Comparison of ENCODE assay signal across 10 cellular contexts in the genomic region with DNA sequence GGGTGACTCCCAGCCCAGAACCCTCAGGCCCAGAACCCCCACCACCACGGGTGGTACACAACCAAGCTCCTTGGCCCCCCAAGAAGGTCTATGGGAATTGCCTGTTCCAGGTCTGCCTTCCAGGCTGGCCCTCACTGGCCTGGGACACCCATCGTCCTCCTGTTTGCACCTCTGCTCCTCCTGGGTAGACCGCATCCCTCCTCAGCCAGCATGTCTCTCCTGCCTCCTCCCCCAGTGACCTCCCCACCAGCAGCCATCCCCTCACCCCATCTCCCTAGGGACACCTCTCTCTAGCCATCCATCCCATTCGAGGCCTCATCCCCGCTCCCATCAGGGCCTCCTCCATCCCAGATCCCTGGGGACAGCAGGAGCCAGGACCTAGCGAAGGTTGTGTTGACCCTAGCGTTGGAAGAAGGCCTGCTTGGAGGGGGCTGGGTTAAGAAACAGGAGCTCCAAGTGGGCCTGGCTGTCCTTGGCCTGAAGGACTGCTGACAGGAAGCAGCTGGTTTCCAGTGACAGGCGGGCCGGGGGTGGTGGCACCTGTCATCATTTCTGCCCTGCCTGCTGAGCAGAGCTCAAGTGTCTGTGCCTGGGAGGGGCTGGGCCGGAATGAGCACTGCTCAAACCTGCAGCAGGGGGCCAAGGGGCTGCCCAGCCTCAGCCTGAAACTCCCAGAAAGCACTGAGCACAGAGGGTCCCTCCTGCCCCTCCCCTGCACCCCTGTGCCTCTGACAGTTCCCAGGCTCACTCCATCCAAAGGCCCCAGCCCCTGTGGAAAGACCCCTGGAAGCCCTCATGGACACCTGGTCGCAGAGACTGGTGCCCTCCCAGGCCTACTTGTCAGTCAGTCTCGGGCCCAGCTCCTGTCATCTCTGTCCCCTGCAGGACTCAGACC.
DNase-seq lines count a peak whose midpoint lies in the region; ATAC-seq and TF ChIP-seq lines count a peak whose summit lies in the region.
"Had no signal": no experiment of that assay in that cellular context is flagged by ENCODE, and none has a peak within 500 bp of the region (broad histone marks: within the 10 kb centered on the region; RNA-seq: fewer than 3 reads in every experiment).

No MANE protein-coding gene starts in this region.

- TF ChIP-seq CTCF in IMR-90 (conservative IDR thresholded peaks at IDR 0.05; ENCODE audit: low read depth, low read length) (no peak), esophagus squamous epithelium (IDR thresholded peaks at IDR 0.05) (no peak), progenitor cell of endocrine pancreas (IDR thresholded peaks at IDR 0.05; ENCODE audit: unreplicated experiment) (no peak)

- H3K4me1 ChIP-seq in IMR-90 (ENCODE audit: control insufficient read depth, insufficient read depth, low read length) (peaks cover 12% of the 10 kb centered on the region), esophagus squamous epithelium (peaks cover 37 to 56% (median 44%) of the 10 kb centered on the region in 3 donors)

- H3K56ac ChIP-seq in IMR-90 (ENCODE audit: extremely low read depth, insufficient read depth, low read length): no peak overlapping the region

- peaks cover 2% of the 10 kb centered on the region for H3K4me1 Mint-ChIP-seq in progenitor cell of endocrine pancreas (ENCODE audit: low read depth)
- H3K4me1 Mint-ChIP-seq: activated naive CD4-positive, alpha-beta T cell treated with anti-CD3 and anti-CD28 coated beads, Interleukin-2, amount 50 U/mL, for 24 hours; IgD-negative memory B cell had no signal

- H4K91ac ChIP-seq in IMR-90 (ENCODE audit: insufficient read depth, low read depth, low read length): peak overlapping the region; percentile 16; the same call in 1 of the 2 replicates

- no peaks in the 10 kb centered on the region for H3K36me3 ChIP-seq in IMR-90 (ENCODE audit: control insufficient read depth, insufficient read depth, low read length)
- no peaks in the 10 kb centered on the region for H3K36me3 ChIP-seq in esophagus squamous epithelium

- in situ Hi-C loops in IMR-90 (cut with MboI; ENCODE audit: low sequenced_read_pairs): no loop called here

- dilution Hi-C loops in IMR-90 (cut with HindIII; ENCODE audit: low sequenced_read_pairs, unreplicated experiment): no loop called here

- H4K8ac ChIP-seq in IMR-90 (ENCODE audit: low read depth in 2 of 2, low read length in 2 of 2): no peak overlapping the region; a peak in 1 of 4 replicates

- TF ChIP-seq POLR2A in IMR-90 (IDR thresholded peaks at IDR 0.05; ENCODE audit: low read depth, low read length) (no peak), esophagus squamous epithelium (IDR thresholded peaks at IDR 0.05) (no peak)

- CTCF ChIA-PET in IMR-90 (lab: Yijun Ruan, JAX): no interaction called here

- H3K4me2 ChIP-seq in IMR-90 (ENCODE audit: low read depth, low read length): no peak overlapping the region

- peaks cover 3% of the 10 kb centered on the region; the same call in 1 of the 2 replicates for H3K27me3 ChIP-seq in IMR-90 (ENCODE audit: control insufficient read depth, insufficient read depth, low read length)
- no peaks in the 10 kb centered on the region for H3K27me3 ChIP-seq in esophagus squamous epithelium

- H2AFZ ChIP-seq in IMR-90 (replicated peaks; ENCODE audit: low read length, poor library complexity): peak overlapping the region; percentile 74

- intact Hi-C loops in IMR-90 (cut with micrococcal nuclease) (no loop called here), esophagus squamous epithelium (cut with DNase I) (no loop called here)

- H2AK5ac ChIP-seq in IMR-90 (ENCODE audit: low read depth, low read length): peak overlapping the region; percentile 60; the same call in 1 of the 2 replicates

- no peak overlapping the region for H3K4me3 ChIP-seq in IMR-90 (ENCODE audit: insufficient read depth, low read depth, low read length)
- no peak overlapping the region for H3K4me3 ChIP-seq in esophagus squamous epithelium

- no peak overlapping the region for H4K5ac ChIP-seq in IMR-90 (ENCODE audit: low read depth, low read length)

- H3K9me1 ChIP-seq in IMR-90 (ENCODE audit: insufficient read depth, low read length): peaks cover 8% of the 10 kb centered on the region

- no peak overlapping the region for H3K18ac ChIP-seq in IMR-90 (ENCODE audit: low read depth, low read length)

- H2AK9ac ChIP-seq in IMR-90 (replicated peaks; ENCODE audit: low read depth, low read length, poor library complexity): no peak overlapping the region

- peak overlapping the region; percentile 16 for H3K27ac Mint-ChIP-seq in progenitor cell of endocrine pancreas
- H3K27ac Mint-ChIP-seq: activated naive CD4-positive, alpha-beta T cell treated with anti-CD3 and anti-CD28 coated beads, Interleukin-2, amount 50 U/mL, for 24 hours; IgD-negative memory B cell had no signal

- peaks cover 36% of the 10 kb centered on the region for H3K27me3 Mint-ChIP-seq in progenitor cell of endocrine pancreas

- 37% methylated on average over 3 of the region's 12 CpGs; no CpG with 5 or more reads in 1 of the 2 experiments for WGBS in IMR-90 (ENCODE audit: extremely low coverage in 2 of 2, insufficient read length in 1 of 2), 2 experiments
- 68 to 73% methylated on average over 6 of the region's 12 CpGs for WGBS in esophagus squamous epithelium, 2 donors

- H3K23ac ChIP-seq in IMR-90 (ENCODE audit: low read depth, low read length): no peak overlapping the region

- peak overlapping the region; percentile 2; the same call in 1 of the 2 replicates for H2BK120ac ChIP-seq in IMR-90 (ENCODE audit: low read depth, low read length)

- H3K4ac ChIP-seq in IMR-90 (ENCODE audit: low read depth, low read length): peak overlapping the region; percentile 51

- ATAC-seq in IMR-90 (ENCODE audit: low read depth) (no peak), GM21526 (IDR thresholded peaks at IDR 0.05; ENCODE audit: low FRiP score, unreplicated experiment) (no peak)

- no peaks in the 10 kb centered on the region for H3K9me3 ChIP-seq in IMR-90 (ENCODE audit: control insufficient read depth, insufficient read depth, low read length)
- H3K9me3 ChIP-seq in esophagus squamous epithelium: no peaks in the 10 kb centered on the region

- H4K20me1 ChIP-seq in IMR-90 (ENCODE audit: insufficient read depth, low read length): no peaks in the 10 kb centered on the region

- no peak overlapping the region for H3K14ac ChIP-seq in IMR-90 (replicated peaks; ENCODE audit: low read depth, low read length)

- H2BK5ac ChIP-seq in IMR-90 (ENCODE audit: low read depth, low read length, poor library complexity, severe bottlenecking): no peak overlapping the region

- H3K36me3 Mint-ChIP-seq in progenitor cell of endocrine pancreas (ENCODE audit: insufficient read depth): no peaks in the 10 kb centered on the region
- H3K36me3 Mint-ChIP-seq: activated naive CD4-positive, alpha-beta T cell treated with anti-CD3 and anti-CD28 coated beads, Interleukin-2, amount 50 U/mL, for 24 hours; IgD-negative memory B cell had no signal

- no peak for TF ChIP-seq RAD21 in IMR-90 (IDR thresholded peaks at IDR 0.05; ENCODE audit: low read length)

- POLR2A ChIA-PET in IMR-90 (lab: Charles Lee; ENCODE audit: unreplicated experiment): no interaction called here

- H3K4me3 Mint-ChIP-seq in progenitor cell of endocrine pancreas (ENCODE audit: low read depth): no peak overlapping the region
- H3K4me3 Mint-ChIP-seq: activated naive CD4-positive, alpha-beta T cell treated with anti-CD3 and anti-CD28 coated beads, Interleukin-2, amount 50 U/mL, for 24 hours had no signal

- no peak overlapping the region for H3K9ac ChIP-seq in IMR-90 (ENCODE audit: low read depth, low read length)

- no peaks in the 10 kb centered on the region for H3K9me3 Mint-ChIP-seq in progenitor cell of endocrine pancreas (ENCODE audit: low read depth)
- H3K9me3 Mint-ChIP-seq: activated naive CD4-positive, alpha-beta T cell treated with anti-CD3 and anti-CD28 coated beads, Interleukin-2, amount 50 U/mL, for 24 hours had no signal

- H2BK20ac ChIP-seq in IMR-90 (ENCODE audit: low read depth, low read length): peak overlapping the region; percentile 50; the same call in 1 of the 2 replicates

- H3K79me1 ChIP-seq in IMR-90 (ENCODE audit: low read depth in 1 of 2, low read length in 2 of 2): no peaks in the 10 kb centered on the region

- H3K27ac ChIP-seq in IMR-90 (ENCODE audit: insufficient read depth, low read length): no peak overlapping the region
- H3K27ac ChIP-seq in esophagus squamous epithelium: peak overlapping the region; percentile 4 to 76 (median 41)

- no peak overlapping the region; the same call in 2 of the 3 replicates for H2BK15ac ChIP-seq in IMR-90 (ENCODE audit: low read depth, low read length)

- no TSS peak for BruUV-seq in IMR-90 (replicated peaks; lab: Mats Ljungman, UMichigan)

- DNase-seq in IMR-90 (no peak), NCI-H2171 treated with DMSO at 0.1 percent for 48 hours (lab: John Stamatoyannopoulos, UW) (peak; percentile 46), esophagus squamous epithelium (lab: John Stamatoyannopoulos, UW) (no peak), progenitor cell of endocrine pancreas (ENCODE audit: low spot score, unreplicated experiment) (peak; percentile 8), NCI-H446 (lab: John Stamatoyannopoulos, UW) (no peak), DMS114 treated with DMSO at 0.1 percent for 48 hours (lab: John Stamatoyannopoulos, UW; ENCODE audit: unreplicated experiment) (no peak), D341Med (ENCODE audit: low spot score) (no peak)

TF ChIP-seq in IMR-90, 13 proteins besides CTCF, POLR2A, EP300 and RAD21 (continues in another document):
- TF ChIP-seq NFE2L2 (IDR thresholded peaks at IDR 0.05; ENCODE audit: low read depth, low read length) (no peak), MXI1 (IDR thresholded peaks at IDR 0.05; ENCODE audit: borderline replicate concordance, low read depth, low read length) (no peak), RFX5 (IDR thresholded peaks at IDR 0.05; ENCODE audit: low read depth, low read length) (no peak), SMC3 (IDR thresholded peaks at IDR 0.05; ENCODE audit: low read depth, low read length) (no peak), BHLHE40 (IDR thresholded peaks at IDR 0.05; ENCODE audit: low read depth, low read length) (no peak), RCOR1 (IDR thresholded peaks at IDR 0.05; ENCODE audit: insufficient replicate concordance, low read length) (no peak), FOS (IDR thresholded peaks at IDR 0.05; ENCODE audit: low read depth, low read length) (no peak)
- TF ChIP-seq, protein P1, sequence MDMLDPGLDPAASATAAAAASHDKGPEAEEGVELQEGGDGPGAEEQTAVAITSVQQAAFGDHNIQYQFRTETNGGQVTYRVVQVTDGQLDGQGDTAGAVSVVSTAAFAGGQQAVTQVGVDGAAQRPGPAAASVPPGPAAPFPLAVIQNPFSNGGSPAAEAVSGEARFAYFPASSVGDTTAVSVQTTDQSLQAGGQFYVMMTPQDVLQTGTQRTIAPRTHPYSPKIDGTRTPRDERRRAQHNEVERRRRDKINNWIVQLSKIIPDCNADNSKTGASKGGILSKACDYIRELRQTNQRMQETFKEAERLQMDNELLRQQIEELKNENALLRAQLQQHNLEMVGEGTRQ (IDR thresholded peaks at IDR 0.05; ENCODE audit: low read depth, low read length): no peak

Comparison
In these comparisons a context has a peak if more than half of its experiments do, and no peak if none do; other contexts are left out.
1. DNase-seq: peak in NCI-H2171 treated with DMSO at 0.1 percent for 48 hours (single experiment) and progenitor cell of endocrine pancreas (single experiment); none in IMR-90 (single experiment), esophagus squamous epithelium (single experiment), NCI-H446 (0 of 2), DMS114 treated with DMSO at 0.1 percent for 48 hours (single experiment) and D341Med (single experiment).